1 cellular context compared by ENCODE assay signal in genomic region chr16:10751291-10751697, GRCh38.
TF ChIP-seq lines count a peak whose summit lies in the region.

No MANE protein-coding gene starts in this region.

TF ChIP-seq in H1, 55 proteins besides CTCF, POLR2A, EP300 and RAD21:
- TF ChIP-seq RBBP5 (IDR thresholded peaks at IDR 0.05; ENCODE audit: borderline replicate concordance, low read depth, low read length), result no peak
- TF ChIP-seq NANOG (IDR thresholded peaks at IDR 0.05; ENCODE audit: insufficient read depth, low read depth, low read length, poor library complexity, severe bottlenecking), result no peak
- no peak for TF ChIP-seq SAP30 (IDR thresholded peaks at IDR 0.05; ENCODE audit: insufficient read depth, insufficient replicate concordance, low read length)
- no peak for TF ChIP-seq POU5F1 (IDR thresholded peaks at IDR 0.05; ENCODE audit: low read depth, low read length)
- TF ChIP-seq JUN (IDR thresholded peaks at IDR 0.05; ENCODE audit: low read depth, low read length), result no peak
- no peak for TF ChIP-seq FOSL1 (IDR thresholded peaks at IDR 0.05; ENCODE audit: insufficient read depth, low read depth, low read length)
